Comparison of ENCODE assay signal across 15 cellular contexts in the genomic region with DNA sequence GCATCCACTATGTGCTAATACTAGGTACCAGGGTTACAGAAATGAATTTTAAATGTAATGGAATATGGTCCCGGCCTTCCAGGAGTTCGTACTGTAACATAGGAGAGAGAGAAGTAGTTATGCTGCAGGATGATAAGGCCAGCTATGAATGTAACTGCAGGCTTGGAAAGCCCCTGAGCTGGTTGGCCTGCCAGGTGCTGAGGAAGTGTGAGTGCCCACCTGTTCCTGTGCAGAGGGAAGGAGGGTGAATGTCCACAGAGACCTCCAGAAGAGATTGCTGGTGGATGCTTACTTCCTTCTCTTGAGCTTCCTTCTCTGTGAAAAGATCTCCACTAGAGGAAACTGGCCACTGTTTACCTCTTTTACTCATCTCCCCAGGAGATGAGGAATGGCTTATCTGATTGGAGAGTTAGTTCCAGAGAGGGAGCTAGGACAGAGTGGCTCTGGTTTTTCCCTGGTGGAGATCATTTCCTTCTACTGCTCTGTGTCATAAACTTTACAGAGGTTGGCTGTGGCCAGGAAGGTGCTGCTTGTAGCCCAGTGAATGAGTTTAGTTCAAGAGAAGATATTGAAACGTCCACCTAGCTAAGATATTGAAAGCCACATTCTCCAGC.
DNase-seq lines count a peak whose midpoint lies in the region; ATAC-seq and TF ChIP-seq lines count a peak whose summit lies in the region.
"Had no signal": no experiment of that assay in that cellular context is flagged by ENCODE, and none has a peak within 500 bp of the region (broad histone marks: within the 10 kb centered on the region; RNA-seq: fewer than 3 reads in every experiment).

No MANE protein-coding gene starts in this region.

- DNase-seq in GM23338 (ENCODE audit: low spot score) = no peak
- no peak for DNase-seq in posterior cingulate gyrus
- no peak for DNase-seq in SK-N-DZ (ENCODE audit: low spot score)
- DNase-seq: activated naive CD8-positive, alpha-beta T cell treated with anti-CD3 and anti-CD28 coated beads for 36 hours; caudate nucleus; NCI-H1930; NCI-H526; transverse colon had no signal

- intact Hi-C loops in posterior cingulate gyrus (cut with DNase I) = loop anchor here (5.0 kb wide), 3 partner anchors 97 to 512 kb away; no protein-coding TSS in a partner anchor

- H3K4me1 Mint-ChIP-seq in nephron (peaks cover 33% of the 10 kb centered on the region), GM23338 (peaks cover 8% of the 10 kb centered on the region)

- peak overlapping the region; percentile 25; the same call in 1 of the 2 replicates for H2AFZ ChIP-seq in KMS-11 (ENCODE audit: low read depth)
- no peak overlapping the region for H2AFZ ChIP-seq in GM23338

- H3K36me3 Mint-ChIP-seq in nephron (ENCODE audit: low read depth) (no peaks in the 10 kb centered on the region), GM23338 (ENCODE audit: low read depth) (no peaks in the 10 kb centered on the region; the same call in 2 of the 3 replicates)
- H3K36me3 Mint-ChIP-seq: activated naive CD8-positive, alpha-beta T cell treated with anti-CD3 and anti-CD28 coated beads for 36 hours had no signal

- H3K4me1 ChIP-seq in KMS-11 (ENCODE audit: low read depth, poor library complexity, severe bottlenecking) = peaks cover 59% of the 10 kb centered on the region
- no peaks in the 10 kb centered on the region; the same call in 1 of the 2 replicates for H3K4me1 ChIP-seq in GM23338 (ENCODE audit: insufficient read depth)

- H3K9me3 Mint-ChIP-seq in nephron = peaks cover 4% of the 10 kb centered on the region
- H3K9me3 Mint-ChIP-seq in GM23338 = no peaks in the 10 kb centered on the region; the same call in 2 of the 3 replicates
- H3K9me3 Mint-ChIP-seq: activated naive CD8-positive, alpha-beta T cell treated with anti-CD3 and anti-CD28 coated beads for 36 hours; T-helper 1 cell treated with Interleukin-12 subunit alpha and Interleukin-12 subunit beta and Interleukin-4 antibody, amounts not matched to agents 30 μg/mL and 1 μg/mL, for 36 hours had no signal

- peak; percentile 37 for ATAC-seq in GM18502 (IDR thresholded peaks at IDR 0.05; ENCODE audit: poor library complexity, unreplicated experiment)
- ATAC-seq in GM21825 (IDR thresholded peaks at IDR 0.05; ENCODE audit: unreplicated experiment) = peak; percentile 27
- ATAC-seq in GM23338 = no peak
- no peak for ATAC-seq in GM18870 (IDR thresholded peaks at IDR 0.05; ENCODE audit: unreplicated experiment)

- H3K4me2 ChIP-seq in KMS-11 = peak overlapping the region; percentile 44
- H3K4me2 ChIP-seq in GM23338 = no peak overlapping the region

- H3F3A ChIP-seq in GM23338 (replicated peaks; ENCODE audit: low read depth) = no peaks in the 10 kb centered on the region

- no peak overlapping the region for H3K9ac ChIP-seq in KMS-11

- peaks cover 13% of the 10 kb centered on the region for H3K27me3 Mint-ChIP-seq in nephron (ENCODE audit: low read depth)
- H3K27me3 Mint-ChIP-seq in GM23338 (ENCODE audit: insufficient read depth, low read depth, poor library complexity) = peaks cover 4% of the 10 kb centered on the region

- H3K27me3 ChIP-seq in KMS-11 (ENCODE audit: insufficient read depth, low read depth) = no peaks in the 10 kb centered on the region
- no peaks in the 10 kb centered on the region for H3K27me3 ChIP-seq in GM23338 (ENCODE audit: insufficient read depth)
- H3K27me3 ChIP-seq: transverse colon had no signal

- no peaks in the 10 kb centered on the region for H4K20me1 ChIP-seq in KMS-11 (ENCODE audit: insufficient read depth)
- no peaks in the 10 kb centered on the region for H4K20me1 ChIP-seq in GM23338 (replicated peaks; ENCODE audit: insufficient read depth)

- H3K9me2 ChIP-seq in GM23338 (ENCODE audit: insufficient read depth) = peaks cover 8% of the 10 kb centered on the region; the same call in 1 of the 2 replicates

- H3K36me3 ChIP-seq in KMS-11 (ENCODE audit: insufficient read depth) (no peaks in the 10 kb centered on the region; the same call in 1 of the 2 replicates), GM23338 (ENCODE audit: insufficient read depth) (no peaks in the 10 kb centered on the region)
- H3K36me3 ChIP-seq: transverse colon had no signal

- no peaks in the 10 kb centered on the region for H3K79me2 ChIP-seq in KMS-11 (ENCODE audit: insufficient read depth, low read depth)
- H3K79me2 ChIP-seq in GM23338 (replicated peaks; ENCODE audit: insufficient read depth) = no peaks in the 10 kb centered on the region

- H3K27ac ChIP-seq in KMS-11 = peak overlapping the region; percentile 24
- H3K27ac ChIP-seq in GM23338 (ENCODE audit: low read depth) = no peak overlapping the region

- H3K4me3 ChIP-seq in KMS-11 (IDR thresholded peaks at IDR 0.05; ENCODE audit: insufficient read depth, low read depth, low read length) (no peak overlapping the region), GM23338 (no peak overlapping the region)
- H3K4me3 ChIP-seq: transverse colon had no signal

- no peak overlapping the region for H3K4me3 Mint-ChIP-seq in nephron
- H3K4me3 Mint-ChIP-seq in GM23338 = no peak overlapping the region
- H3K4me3 Mint-ChIP-seq: activated naive CD8-positive, alpha-beta T cell treated with anti-CD3 and anti-CD28 coated beads for 36 hours; CD14-positive monocyte; T-helper 1 cell treated with Interleukin-12 subunit alpha and Interleukin-12 subunit beta and Interleukin-4 antibody, amounts not matched to agents 30 μg/mL and 1 μg/mL, for 36 hours had no signal

- H3K27ac Mint-ChIP-seq in nephron = peak overlapping the region; percentile 47 to 85 (median 77)
- no peak overlapping the region for H3K27ac Mint-ChIP-seq in GM23338
- H3K27ac Mint-ChIP-seq: activated naive CD8-positive, alpha-beta T cell treated with anti-CD3 and anti-CD28 coated beads for 36 hours; CD14-positive monocyte; T-helper 1 cell treated with Interleukin-12 subunit alpha and Interleukin-12 subunit beta and Interleukin-4 antibody, amounts not matched to agents 30 μg/mL and 1 μg/mL, for 36 hours had no signal

- no peak for TF ChIP-seq CTCF in KMS-11 (conservative IDR thresholded peaks at IDR 0.05; ENCODE audit: low read depth, low read length)
- TF ChIP-seq CTCF in nephron (IDR thresholded peaks at IDR 0.05; ENCODE audit: unreplicated experiment in 3 of 3) = no peak
- TF ChIP-seq CTCF in GM23338 (conservative IDR thresholded peaks at IDR 0.05; ENCODE audit: low read depth in 2 of 2) = no peak

TF ChIP-seq in GM23338, 12 proteins besides CTCF, POLR2A, EP300 and RAD21 (continues in another document):
- TF ChIP-seq, protein P1, sequence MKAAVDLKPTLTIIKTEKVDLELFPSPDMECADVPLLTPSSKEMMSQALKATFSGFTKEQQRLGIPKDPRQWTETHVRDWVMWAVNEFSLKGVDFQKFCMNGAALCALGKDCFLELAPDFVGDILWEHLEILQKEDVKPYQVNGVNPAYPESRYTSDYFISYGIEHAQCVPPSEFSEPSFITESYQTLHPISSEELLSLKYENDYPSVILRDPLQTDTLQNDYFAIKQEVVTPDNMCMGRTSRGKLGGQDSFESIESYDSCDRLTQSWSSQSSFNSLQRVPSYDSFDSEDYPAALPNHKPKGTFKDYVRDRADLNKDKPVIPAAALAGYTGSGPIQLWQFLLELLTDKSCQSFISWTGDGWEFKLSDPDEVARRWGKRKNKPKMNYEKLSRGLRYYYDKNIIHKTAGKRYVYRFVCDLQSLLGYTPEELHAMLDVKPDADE (IDR thresholded peaks at IDR 0.05) = no peak
- TF ChIP-seq EZH2phosphoT487 (IDR thresholded peaks at IDR 0.05; ENCODE audit: unreplicated experiment) = no peak

Comparison
In these comparisons a context has a peak if more than half of its experiments do, and no peak if none do; other contexts are left out.
1. ATAC-seq: peak in GM18502 (single experiment) and GM21825 (single experiment); none in GM23338 (single experiment) and GM18870 (single experiment).